In the genomic region with DNA sequence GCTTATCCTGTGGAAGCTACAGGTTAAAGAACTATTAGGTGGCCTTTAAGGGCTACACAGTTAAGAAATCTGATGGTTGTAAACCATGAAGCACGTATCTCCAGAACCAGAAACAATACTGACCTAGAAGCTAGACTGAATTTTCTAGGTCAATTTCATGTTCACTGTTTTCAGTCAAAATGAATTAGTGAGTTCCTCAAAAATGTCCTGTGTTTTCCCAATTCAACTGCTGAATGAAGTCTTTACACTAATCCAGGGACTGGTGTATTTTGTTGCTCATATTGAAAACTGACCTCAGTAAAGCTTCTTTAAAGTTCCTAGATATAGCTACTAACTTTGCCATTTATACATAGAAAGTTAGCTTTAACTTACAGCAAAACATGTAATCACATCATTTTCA, we compare ENCODE assay signal across 18 cellular contexts. TPM values are rescaled to one million over a fixed set of nuclear protein-coding genes. Genes with fewer than 3 reads are reported as not detected.
DNase-seq lines count a peak whose midpoint lies in the region; ATAC-seq and TF ChIP-seq lines count a peak whose summit lies in the region.
"Had no signal": no experiment of that assay in that cellular context is flagged by ENCODE, and none has a peak within 500 bp of the region (broad histone marks: within the 10 kb centered on the region; RNA-seq: fewer than 3 reads in every experiment).

No MANE protein-coding gene starts in this region.

- no peaks in the 10 kb centered on the region for H3K9me3 ChIP-seq in endodermal cell (ENCODE audit: control insufficient read depth, low read length)
- H3K9me3 ChIP-seq: upper lobe of left lung had no signal

- peaks cover 93% of the 10 kb centered on the region for H3K36me3 ChIP-seq in endodermal cell (ENCODE audit: control insufficient read depth, insufficient read depth, low read length)

- peaks cover 84 to 90% (median 89%) of the 10 kb centered on the region in 3 donors for H3K4me1 Mint-ChIP-seq in T-cell
- H3K4me1 Mint-ChIP-seq in endodermal cell, result peaks cover 27% of the 10 kb centered on the region
- peaks cover 74% of the 10 kb centered on the region for H3K4me1 Mint-ChIP-seq in stimulated activated effector memory CD8-positive, alpha-beta T cell treated with anti-CD3 and anti-CD28 coated beads, Interleukin-12 subunit alpha, Interleukin-12 subunit beta, amount 100 ng/mL, for 72 hours

- no peaks in the 10 kb centered on the region for H3K4me1 ChIP-seq in endodermal cell (ENCODE audit: control insufficient read depth, insufficient read depth, low read length)

- H3K4me3 Mint-ChIP-seq in T-cell (peak overlapping the region in 1 of 3 donors; percentile 91), endodermal cell (no peak overlapping the region)
- peak overlapping the region; percentile 25 for H3K4me3 Mint-ChIP-seq in stimulated activated effector memory CD8-positive, alpha-beta T cell treated with anti-CD3 and anti-CD28 coated beads, Interleukin-12 subunit alpha, Interleukin-12 subunit beta, amount 100 ng/mL, for 72 hours

- POLR2A ChIA-PET in T-cell (lab: Charles Lee), result interaction anchor here (0.5 to 5.5 kb wide), 8 partner anchors 8 to 121 kb away, joined by 3 to 47 read pairs (median 8); no protein-coding TSS in a partner anchor

- no peak for DNase-seq in activated naive CD4-positive, alpha-beta T cell treated with anti-CD3 and anti-CD28 coated beads, Interleukin-2, amount 50 U/mL, for 72 hours (ENCODE audit: low spot score in 2 of 2)
- no peak for DNase-seq in activated naive CD4-positive, alpha-beta T cell (lab: John Stamatoyannopoulos, UW)
- DNase-seq in T-cell (no peak), endodermal cell (no peak), NCI-H2081 treated with DMSO at 0.1 percent for 48 hours (lab: John Stamatoyannopoulos, UW) (no peak), HPDE6-E6E7 (ENCODE audit: extremely low spot score) (no peak), GM13976 (ENCODE audit: low spot score) (no peak)
- DNase-seq in stimulated activated effector memory CD8-positive, alpha-beta T cell treated with anti-CD3 and anti-CD28 coated beads, Interleukin-12 subunit alpha, Interleukin-12 subunit beta, amount 100 ng/mL, for 72 hours (ENCODE audit: low spot score in 2 of 2), result no peak
- DNase-seq: activated CD4-positive, alpha-beta T cell treated with anti-CD3 and anti-CD28 coated beads, Interleukin-2, amount 50 U/mL, for 4 hours; activated naive CD4-positive, alpha-beta T cell treated with anti-CD3 and anti-CD28 coated beads, Interleukin-2, amount 10 ng/mL, durations not matched to agents 7 days and 5 days; caudate nucleus; foreskin melanocyte; GOT3; NCI-H1092 treated with DMSO at 0.1 percent for 48 hours; NK-92 treated with Interleukin-12 subunit alpha and Interleukin-12 subunit beta, amount 100 ng/mL, for 24 hours; stimulated activated CD4-positive, alpha-beta T cell treated with anti-CD3 and anti-CD28 coated beads, Interleukin-4, amount 100 ng/mL, for 1 hour; upper lobe of left lung had no signal

- peak overlapping the region; percentile 98 for H3K4me3 ChIP-seq in endodermal cell (ENCODE audit: low read length)
- H3K4me3 ChIP-seq: upper lobe of left lung had no signal

- ATAC-seq in activated naive CD4-positive, alpha-beta T cell treated with anti-CD3 and anti-CD28 coated beads, Interleukin-2, amount 50 U/mL, for 72 hours, result no peak
- ATAC-seq in T-cell (replicated peaks in 1 of 4), result no peak
- no peak for ATAC-seq in stimulated activated effector memory CD8-positive, alpha-beta T cell treated with anti-CD3 and anti-CD28 coated beads, Interleukin-12 subunit alpha, Interleukin-12 subunit beta, amount 100 ng/mL, for 72 hours
- ATAC-seq: sciatic nerve had no signal

- H3K36me3 Mint-ChIP-seq in activated naive CD4-positive, alpha-beta T cell treated with anti-CD3 and anti-CD28 coated beads, Interleukin-2, amount 50 U/mL, for 72 hours, result peaks cover 58 to 93% of the 10 kb centered on the region in 2 donors
- H3K36me3 Mint-ChIP-seq in T-cell (peaks cover 78% of the 10 kb centered on the region), endodermal cell (ENCODE audit: low read depth) (peaks cover 89% of the 10 kb centered on the region)
- peaks cover 100% of the 10 kb centered on the region for H3K36me3 Mint-ChIP-seq in stimulated activated effector memory CD8-positive, alpha-beta T cell treated with anti-CD3 and anti-CD28 coated beads, Interleukin-12 subunit alpha, Interleukin-12 subunit beta, amount 100 ng/mL, for 72 hours

- no peaks in the 10 kb centered on the region for H3K9me3 Mint-ChIP-seq in activated naive CD4-positive, alpha-beta T cell treated with anti-CD3 and anti-CD28 coated beads, Interleukin-2, amount 50 U/mL, for 72 hours
- H3K9me3 Mint-ChIP-seq in T-cell (no peaks in the 10 kb centered on the region), endodermal cell (no peaks in the 10 kb centered on the region)
- H3K9me3 Mint-ChIP-seq in stimulated activated effector memory CD8-positive, alpha-beta T cell treated with anti-CD3 and anti-CD28 coated beads, Interleukin-12 subunit alpha, Interleukin-12 subunit beta, amount 100 ng/mL, for 72 hours, result no peaks in the 10 kb centered on the region
- H3K9me3 Mint-ChIP-seq: activated naive CD4-positive, alpha-beta T cell treated with anti-CD3 and anti-CD28 coated beads, Interleukin-2, amount 10 ng/mL, durations not matched to agents 7 days and 5 days had no signal

- WGBS in endodermal cell (ENCODE audit: insufficient coverage in 1 of 2, insufficient read length in 1 of 2), 2 experiments, result 91 to 100% methylated on average over 1 of the region's 1 CpG

- peak overlapping the region; percentile 60 to 91 for H3K27ac Mint-ChIP-seq in activated naive CD4-positive, alpha-beta T cell treated with anti-CD3 and anti-CD28 coated beads, Interleukin-2, amount 50 U/mL, for 72 hours
- H3K27ac Mint-ChIP-seq in T-cell, result peak overlapping the region; percentile 7 to 56
- no peak overlapping the region for H3K27ac Mint-ChIP-seq in endodermal cell
- H3K27ac Mint-ChIP-seq in stimulated activated effector memory CD8-positive, alpha-beta T cell treated with anti-CD3 and anti-CD28 coated beads, Interleukin-12 subunit alpha, Interleukin-12 subunit beta, amount 100 ng/mL, for 72 hours, result peak overlapping the region; percentile 79

- H3K27me3 Mint-ChIP-seq in T-cell (no peaks in the 10 kb centered on the region), endodermal cell (ENCODE audit: insufficient read depth) (no peaks in the 10 kb centered on the region)
- H3K27me3 Mint-ChIP-seq: activated naive CD4-positive, alpha-beta T cell treated with anti-CD3 and anti-CD28 coated beads, Interleukin-2, amount 10 ng/mL, durations not matched to agents 7 days and 5 days had no signal

- H3K27me3 ChIP-seq in endodermal cell (ENCODE audit: control insufficient read depth, insufficient read depth, low read length, poor library complexity, severe bottlenecking), result no peaks in the 10 kb centered on the region
- H3K27me3 ChIP-seq: upper lobe of left lung had no signal

- CTCF ChIA-PET in T-cell (lab: Charles Lee), result interaction anchor here (0.9 to 1.6 kb wide), 5 partner anchors 11 to 185 kb away, joined by 3 to 6 read pairs (median 4); no protein-coding TSS in a partner anchor

- in situ Hi-C loops in GM13976 (cut with MboI; ENCODE audit: low sequenced_read_pairs, unreplicated experiment), result no loop called here

- TF ChIP-seq CTCF in endodermal cell (conservative IDR thresholded peaks at IDR 0.05), result no peak
- no peak for TF ChIP-seq CTCF in GM13976 (IDR thresholded peaks at IDR 0.05; ENCODE audit: borderline replicate concordance, control extremely low read depth, extremely low read depth, insufficient read depth, missing control alignments)

- H3K9ac ChIP-seq in endodermal cell (ENCODE audit: extremely low read depth, low read length, poor library complexity, severe bottlenecking), result no peak overlapping the region

- H3K27ac ChIP-seq in endodermal cell (ENCODE audit: low read depth, low read length), result no peak overlapping the region

RNA-seq across cellular contexts. Expression of a gene that starts 6.0 kb away (rescaled TPM):
- 100 to 1,000 TPM; 304 to 406 TPM for total RNA-seq in activated naive CD4-positive, alpha-beta T cell treated with anti-CD3 and anti-CD28 coated beads, Interleukin-2, amount 50 U/mL, for 72 hours
- total RNA-seq in T-cell, result 100 to 1,000 TPM; 302 to 498 (median 321) TPM
- 100 to 1,000 TPM; 517 to 556 TPM for total RNA-seq in endodermal cell
- polyA plus RNA-seq in endodermal cell (2013, experiment 1 of 2), result 401 TPM
- 378 TPM for polyA plus RNA-seq in endodermal cell (2013, experiment 2 of 2)

RNA-seq across cellular contexts. Expression of a gene that starts 22.9 kb away (rescaled TPM):
- total RNA-seq in activated naive CD4-positive, alpha-beta T cell treated with anti-CD3 and anti-CD28 coated beads, Interleukin-2, amount 50 U/mL, for 72 hours, result 10 to 100 TPM; 23.5 to 28.1 TPM
- total RNA-seq in T-cell (10 to 100 TPM; 17.0 to 32.0 (median 27.5) TPM), endodermal cell (10 to 100 TPM; 19.5 to 23.4 TPM)
- polyA plus RNA-seq in endodermal cell (2013, experiment 1 of 2), result 27.2 TPM
- polyA plus RNA-seq in endodermal cell (2013, experiment 2 of 2), result 25.9 TPM
